ENCODE assay signal across 27 cellular contexts in genomic region chr10:17019696-17020095, GRCh38.
DNase-seq lines count a peak whose midpoint lies in the region; ATAC-seq lines count a peak whose summit lies in the region.
"Had no signal": no experiment of that assay in that cellular context is flagged by ENCODE, and none has a peak within 500 bp of the region (broad histone marks: within the 10 kb centered on the region; RNA-seq: fewer than 3 reads in every experiment).

No MANE protein-coding gene starts in this region.

- H2AK5ac ChIP-seq in mesendoderm (ENCODE audit: low read length) = peak overlapping the region; percentile 11

- H3K27ac Mint-ChIP-seq in T-helper 17 cell = peak overlapping the region; percentile 14
- H3K27ac Mint-ChIP-seq: H9, HFFc6 had no signal

- no peak overlapping the region for H3K4me3 Mint-ChIP-seq in T-helper 17 cell
- H3K4me3 Mint-ChIP-seq: CD8-positive, alpha-beta T cell; H9; HFFc6 had no signal

- DNase-seq in DMS 273 (lab: John Stamatoyannopoulos, UW; ENCODE audit: unreplicated experiment) (peak; percentile 24), DMS 273 treated with DMSO at 0.1 percent for 48 hours (lab: John Stamatoyannopoulos, UW) (no peak), T-helper 17 cell (no peak), mesendoderm (no peak), SKM-1 treated with dmso at 0.1 percent for 144 hours (lab: John Stamatoyannopoulos, UW; ENCODE audit: unreplicated experiment) (no peak), NCI-H526 (lab: John Stamatoyannopoulos, UW) (no peak), head of caudate nucleus (no peak)
- DNase-seq: ACHN; CD8-positive, alpha-beta T cell; DMS79 treated with DMSO at 0.1 percent for 48 hours; H9; HFFc6; NCI-H1105 treated with DMSO at 0.1 percent for 48 hours; NCI-H1694; NCI-H2081 treated with DMSO at 0.1 percent for 48 hours; NCI-H2171 treated with DMSO at 0.1 percent for 48 hours; NCI-H446; NCI-H526 treated with DMSO at 0.1 percent for 48 hours; PC-3; RPMI8226; SHP77; SK-N-SH had no signal

- no peak overlapping the region for H3K18ac ChIP-seq in mesendoderm (ENCODE audit: low read length)

- no peak overlapping the region for H2BK15ac ChIP-seq in mesendoderm (replicated peaks; ENCODE audit: low read depth)

- H2BK5ac ChIP-seq in mesendoderm (ENCODE audit: low read length) = no peak overlapping the region

- peaks cover 20% of the 10 kb centered on the region for H3K4me1 Mint-ChIP-seq in T-helper 17 cell

- no peak overlapping the region for H2BK120ac ChIP-seq in mesendoderm (ENCODE audit: low read depth, low read length)

- H3K36me3 Mint-ChIP-seq in T-helper 17 cell (ENCODE audit: low read depth) = no peaks in the 10 kb centered on the region

- H4K5ac ChIP-seq in mesendoderm (ENCODE audit: low read length) = no peak overlapping the region

- H3K4me2 ChIP-seq in mesendoderm (ENCODE audit: low read length) = no peak overlapping the region
- H3K4me2 ChIP-seq: BLaER1, SK-N-SH had no signal

- intact Hi-C loops in head of caudate nucleus (cut with DNase I) = no loop called here

- H4K8ac ChIP-seq in mesendoderm (ENCODE audit: low read depth, low read length) = no peak overlapping the region

- no peak overlapping the region for H3K9ac ChIP-seq in mesendoderm (ENCODE audit: low read length)
- H3K9ac ChIP-seq: BLaER1, SK-N-SH had no signal

- no CpG with 5 or more reads among the region's 5 CpGs for WGBS in mesendoderm (ENCODE audit: extremely low coverage, insufficient coverage, low lambda C conversion rate)

- H3K23ac ChIP-seq in mesendoderm (ENCODE audit: low read length) = no peak overlapping the region

- no peak overlapping the region for H3K27ac ChIP-seq in mesendoderm (ENCODE audit: low read depth, low read length)
- H3K27ac ChIP-seq: 22Rv1, BLaER1 had no signal

- no peaks in the 10 kb centered on the region for H3K36me3 ChIP-seq in mesendoderm (ENCODE audit: control insufficient read depth, insufficient read depth, low read length)
- H3K36me3 ChIP-seq: BLaER1 had no signal

- no peaks in the 10 kb centered on the region for H3K27me3 ChIP-seq in mesendoderm (ENCODE audit: insufficient read depth, low read length, poor library complexity)
- H3K27me3 ChIP-seq: BLaER1 had no signal

- no peak for ATAC-seq in T-helper 17 cell
- no peak for ATAC-seq in HG03280 (IDR thresholded peaks at IDR 0.05; ENCODE audit: unreplicated experiment)
- ATAC-seq: CD8-positive, alpha-beta T cell; GM12878; K562; PC-3 had no signal

- H3K79me2 ChIP-seq in mesendoderm (ENCODE audit: control insufficient read depth, insufficient read depth, low read length) = no peaks in the 10 kb centered on the region

- H3K79me1 ChIP-seq in mesendoderm (ENCODE audit: low read length) = no peaks in the 10 kb centered on the region

- no peak overlapping the region for H3K56ac ChIP-seq in mesendoderm (ENCODE audit: low read length)

- no peaks in the 10 kb centered on the region for H3K27me3 Mint-ChIP-seq in T-helper 17 cell

- H3K4ac ChIP-seq in mesendoderm (ENCODE audit: low read depth, low read length) = no peak overlapping the region

- peaks cover 5% of the 10 kb centered on the region for H3K4me1 ChIP-seq in mesendoderm (ENCODE audit: control insufficient read depth, low read depth, low read length)

- no peaks in the 10 kb centered on the region for H3K9me3 ChIP-seq in T-helper 17 cell (ENCODE audit: control insufficient read depth, low read length, poor library complexity, severe bottlenecking)
- H3K9me3 ChIP-seq: SK-N-SH had no signal

- H3K4me3 ChIP-seq in mesendoderm (ENCODE audit: low read length) = no peak overlapping the region
- H3K4me3 ChIP-seq: BLaER1, GM12878, K562 had no signal
